ENCODE assay signal across 8 cellular contexts in genomic region chr5:17216176-17216973, GRCh38. TPM values are rescaled to one million over a fixed set of nuclear protein-coding genes. Genes with fewer than 3 reads are reported as not detected.
DNase-seq lines count a peak whose midpoint lies in the region; TF ChIP-seq lines count a peak whose summit lies in the region.

No MANE protein-coding gene starts in this region.

- intact Hi-C loops in vagina (cut with DNase I), result loop anchor here (5.0 kb wide), 1 partner anchor 1091 kb away; no protein-coding TSS in a partner anchor

- H3K27me3 ChIP-seq in GM23248 (replicated peaks; ENCODE audit: insufficient read depth) (no peaks in the 10 kb centered on the region), OCI-LY3 (ENCODE audit: low read depth, low read length) (no peaks in the 10 kb centered on the region), neural progenitor cell (no peaks in the 10 kb centered on the region), vagina (no peaks in the 10 kb centered on the region)

- H2AFZ ChIP-seq in GM23248 (peak overlapping the region; percentile 70), OCI-LY3 (ENCODE audit: low read depth, low read length) (peak overlapping the region; percentile 78; the same call in 1 of the 2 replicates), neural progenitor cell (replicated peaks) (peak overlapping the region; percentile 58)

- H3K9me2 ChIP-seq in GM23248 (ENCODE audit: insufficient read depth), result no peaks in the 10 kb centered on the region

- H3F3A ChIP-seq in GM23248 (ENCODE audit: insufficient read depth), result peaks cover 11% of the 10 kb centered on the region
- peaks cover 27% of the 10 kb centered on the region for H3F3A ChIP-seq in neural progenitor cell (ENCODE audit: low read depth)

- H3K27ac ChIP-seq in GM23248 (no peak overlapping the region), OCI-LY3 (ENCODE audit: low read length) (peak overlapping the region; percentile 50), neural progenitor cell (peak overlapping the region; percentile 23), vagina (peak overlapping the region; percentile 77)

- peak overlapping the region; percentile 73 for H3K4me2 ChIP-seq in GM23248 (ENCODE audit: unreplicated experiment)
- H3K4me2 ChIP-seq in OCI-LY3 (ENCODE audit: low read length), result peak overlapping the region; percentile 90
- peak overlapping the region; percentile 71 for H3K4me2 ChIP-seq in neural progenitor cell

- WGBS in GM23248 (ENCODE audit: low coverage in 1 of 2, low lambda C conversion rate in 2 of 2, missing lambda C conversion rate in 2 of 2), 2 experiments, result 3% methylated on average over 56 to 57 of the region's 59 CpGs

- peak overlapping the region; percentile 69 for H3K4me3 Mint-ChIP-seq in activated naive CD4-positive, alpha-beta T cell treated with anti-CD3 and anti-CD28 coated beads, Interleukin-2, amount 50 U/mL, for 24 hours
- H3K4me3 Mint-ChIP-seq in neural progenitor cell, result peak overlapping the region; percentile 91

- H4K20me1 ChIP-seq in GM23248 (ENCODE audit: insufficient read depth) (no peaks in the 10 kb centered on the region), OCI-LY3 (ENCODE audit: insufficient read depth, low read length) (peaks cover 28% of the 10 kb centered on the region), neural progenitor cell (ENCODE audit: low read depth) (peaks cover 27% of the 10 kb centered on the region)

- H3K36me3 Mint-ChIP-seq in activated naive CD4-positive, alpha-beta T cell treated with anti-CD3 and anti-CD28 coated beads, Interleukin-2, amount 50 U/mL, for 24 hours, result no peaks in the 10 kb centered on the region
- H3K36me3 Mint-ChIP-seq in neural progenitor cell, result peaks cover 22% of the 10 kb centered on the region

- H3K79me2 ChIP-seq in GM23248 (ENCODE audit: insufficient read depth), result peaks cover 37% of the 10 kb centered on the region
- peaks cover 40% of the 10 kb centered on the region for H3K79me2 ChIP-seq in OCI-LY3 (ENCODE audit: low read length)
- H3K79me2 ChIP-seq in neural progenitor cell (ENCODE audit: low read depth), result peaks cover 68% of the 10 kb centered on the region

- no peaks in the 10 kb centered on the region for H3K9me3 Mint-ChIP-seq in activated naive CD4-positive, alpha-beta T cell treated with anti-CD3 and anti-CD28 coated beads, Interleukin-2, amount 50 U/mL, for 24 hours
- peaks cover 9% of the 10 kb centered on the region for H3K9me3 Mint-ChIP-seq in neural progenitor cell

- peaks cover 33% of the 10 kb centered on the region for H3K27me3 Mint-ChIP-seq in activated naive CD4-positive, alpha-beta T cell treated with anti-CD3 and anti-CD28 coated beads, Interleukin-2, amount 50 U/mL, for 24 hours
- H3K27me3 Mint-ChIP-seq in neural progenitor cell (ENCODE audit: insufficient read depth, low read depth), result peaks cover 12% of the 10 kb centered on the region

- H3K27ac Mint-ChIP-seq in activated naive CD4-positive, alpha-beta T cell treated with anti-CD3 and anti-CD28 coated beads, Interleukin-2, amount 50 U/mL, for 24 hours, result no peak overlapping the region
- peak overlapping the region; percentile 42 for H3K27ac Mint-ChIP-seq in neural progenitor cell

- no peaks in the 10 kb centered on the region for H3K9me3 ChIP-seq in GM23248 (ENCODE audit: low read depth)
- H3K9me3 ChIP-seq in OCI-LY3 (ENCODE audit: insufficient read depth, low read length), result no peaks in the 10 kb centered on the region
- H3K9me3 ChIP-seq in neural progenitor cell (ENCODE audit: low read depth), result no peaks in the 10 kb centered on the region
- no peaks in the 10 kb centered on the region for H3K9me3 ChIP-seq in vagina

- no peak for TF ChIP-seq POLR2A in vagina (IDR thresholded peaks at IDR 0.05)

- H3K36me3 ChIP-seq in GM23248 (ENCODE audit: low read depth), result 0 out of 2 replicates have a peak, but pooled peaks cover 4% of the 10 kb centered on the region
- peaks cover 19% of the 10 kb centered on the region for H3K36me3 ChIP-seq in OCI-LY3 (replicated peaks; ENCODE audit: low read depth, low read length)
- no peaks in the 10 kb centered on the region for H3K36me3 ChIP-seq in neural progenitor cell
- no peaks in the 10 kb centered on the region for H3K36me3 ChIP-seq in vagina

- H3K4me1 ChIP-seq in GM23248 (ENCODE audit: insufficient read depth) (peaks cover 23% of the 10 kb centered on the region), OCI-LY3 (ENCODE audit: low read length) (peaks cover 61% of the 10 kb centered on the region), neural progenitor cell (peaks cover 60% of the 10 kb centered on the region), vagina (peaks cover 16% of the 10 kb centered on the region)

- peaks cover 11% of the 10 kb centered on the region for H3K4me1 Mint-ChIP-seq in activated naive CD4-positive, alpha-beta T cell treated with anti-CD3 and anti-CD28 coated beads, Interleukin-2, amount 50 U/mL, for 24 hours
- peaks cover 32% of the 10 kb centered on the region for H3K4me1 Mint-ChIP-seq in neural progenitor cell

- TF ChIP-seq CTCF in OCI-LY3 (IDR thresholded peaks at IDR 0.05; ENCODE audit: low read depth, low read length) (peak; percentile 75), neural progenitor cell (IDR thresholded peaks at IDR 0.05) (peak; percentile 78), vagina (IDR thresholded peaks at IDR 0.05) (peak; percentile 28 to 83 (median 65))

- H3K9ac ChIP-seq in GM23248, result no peak overlapping the region
- H3K9ac ChIP-seq in OCI-LY3 (ENCODE audit: low read length), result peak overlapping the region; percentile 87
- no peak overlapping the region for H3K9ac ChIP-seq in neural progenitor cell

- DNase-seq in GDM1 (lab: John Stamatoyannopoulos, UW) (peak; percentile 8), GM23248 (peak; percentile 90), glomerular endothelial cell (ENCODE audit: extremely low read depth, low read depth, low spot score) (peak; percentile 77), neural progenitor cell (ENCODE audit: low spot score) (peak; percentile 93), vagina (ENCODE audit: extremely low spot score in 2 of 2) (peak in 1 of 2 donors; percentile 92)
- DNase-seq in Jurkat, Clone E6-1 (ENCODE audit: low read depth, low spot score), result peak; percentile 52

- in situ Hi-C loops in GM23248 (cut with MboI), result loop anchor here (10.0 to 25.0 kb wide), 3 partner anchors 896 to 1068 kb away; no protein-coding TSS in a partner anchor

- H3K4me3 ChIP-seq in GM23248, result peak overlapping the region; percentile 73
- no peak overlapping the region for H3K4me3 ChIP-seq in Jurkat, Clone E6-1 (ENCODE audit: low read length)
- peak overlapping the region; percentile 98 for H3K4me3 ChIP-seq in OCI-LY3 (ENCODE audit: low read length)
- H3K4me3 ChIP-seq in neural progenitor cell, result peak overlapping the region; percentile 93
- peak overlapping the region; percentile 63 to 68 for H3K4me3 ChIP-seq in vagina

RNA-seq across cellular contexts. Expression of gene BASP1, which starts 1.1 kb away (rescaled TPM):
- 121 and 124 TPM in 2 replicates for total RNA-seq in GM23248 (2014; rRNA removed; shearing (Covaris generic))
- 58.4 and 60.4 TPM in 2 replicates for polyA plus RNA-seq in GM23248 (2016; fragmentation: Nextera tagmentation; extraction: Ambion mirVana)
- polyA plus RNA-seq in Jurkat, Clone E6-1 (2012; ENCODE audit: insufficient read depth, insufficient read length), result not detected
- total RNA-seq in glomerular endothelial cell (57.8 and 85.2 TPM in 2 replicates), neural progenitor cell (ENCODE audit: low replicate concordance) (158 and 215 TPM in 2 replicates), vagina (46.4 TPM)
